ENCODE assay signal across 8 cellular contexts in genomic region chr1:109984190-109984455, GRCh38. TPM values are rescaled to one million over a fixed set of nuclear protein-coding genes. Genes with fewer than 3 reads are reported as not detected.
DNase-seq lines count a peak whose midpoint lies in the region; ATAC-seq, FAIRE-seq and TF ChIP-seq lines count a peak whose summit lies in the region.

No MANE protein-coding gene starts in this region.

- H3K9me3 Mint-ChIP-seq in naive thymus-derived CD8-positive, alpha-beta T cell, result no peaks in the 10 kb centered on the region

- peaks cover 22 to 47% (median 45%) of the 10 kb centered on the region in 4 donors for H3K4me1 Mint-ChIP-seq in naive thymus-derived CD8-positive, alpha-beta T cell

- POLR2A ChIA-PET in naive thymus-derived CD8-positive, alpha-beta T cell (lab: Charles Lee), result interaction anchor here (0.5 to 3.9 kb wide), 20 partner anchors 10 to 563 kb away, joined by 3 to 32 read pairs (median 4); partner anchors contain the start of genes AMPD2, ATXN7L2, CYB561D1 and GNAI3

- peak overlapping the region in 3 of 10 donors; percentile 97 to 99 (median 98) for H3K4me3 Mint-ChIP-seq in naive thymus-derived CD8-positive, alpha-beta T cell

- H3K4me3 ChIP-seq in BE2C (ENCODE audit: low read depth, low read length), result peak overlapping the region; percentile 94
- H3K4me3 ChIP-seq in Loucy (ENCODE audit: low read length, poor library complexity, severe bottlenecking), result peak overlapping the region; percentile 95

- H3K9ac ChIP-seq in Loucy (ENCODE audit: low read depth, low read length, poor library complexity, severe bottlenecking), result peak overlapping the region; percentile 94

- no peak for FAIRE-seq in GM12891 (lab: Jason Lieb, UNC)

- peaks cover 17% of the 10 kb centered on the region for H3K4me1 ChIP-seq in BE2C
- H3K4me1 ChIP-seq in Loucy (ENCODE audit: insufficient read depth, low read length, poor library complexity, severe bottlenecking), result peaks cover 46% of the 10 kb centered on the region

- TF ChIP-seq POLR2A in GM12891 (IDR thresholded peaks at IDR 0.05; ENCODE audit: low read depth, low read length), result no peak

- no peaks in the 10 kb centered on the region for H3F3A ChIP-seq in Loucy (ENCODE audit: low read depth)

- TF ChIP-seq CTCF in BE2C (IDR thresholded peaks at IDR 0.05; ENCODE audit: low read depth, low read length) (no peak), Loucy (conservative IDR thresholded peaks at IDR 0.05; ENCODE audit: low read length) (no peak)

- peaks cover 45% of the 10 kb centered on the region for H3K79me2 ChIP-seq in Loucy (ENCODE audit: insufficient read depth, low read length)

- peaks cover 38% of the 10 kb centered on the region for H4K20me1 ChIP-seq in Loucy (ENCODE audit: insufficient read depth, low read length, poor library complexity, severe bottlenecking)

- H3K9me3 ChIP-seq in BE2C (no peaks in the 10 kb centered on the region), Loucy (ENCODE audit: insufficient read depth, low read depth, low read length) (no peaks in the 10 kb centered on the region)

- H3K9me2 ChIP-seq in Loucy (replicated peaks; ENCODE audit: low read depth, low read length), result no peaks in the 10 kb centered on the region

- peak overlapping the region; percentile 82 for H3K27ac ChIP-seq in caudate nucleus (ENCODE audit: low read depth, low read length)

- peak in 1 of 2 donors; percentile 2 for ATAC-seq in naive thymus-derived CD8-positive, alpha-beta T cell
- ATAC-seq in GM19395 (IDR thresholded peaks at IDR 0.05; ENCODE audit: unreplicated experiment), result no peak

- H3K27me3 ChIP-seq in BE2C (no peaks in the 10 kb centered on the region), Loucy (ENCODE audit: insufficient read depth, low read length, poor library complexity, severe bottlenecking) (peaks cover 6% of the 10 kb centered on the region)

- peak overlapping the region in 8 of 10 donors; percentile 56 to 100 (median 98) for H3K27ac Mint-ChIP-seq in naive thymus-derived CD8-positive, alpha-beta T cell

- peak overlapping the region; percentile 47 for H3K4me2 ChIP-seq in Loucy (ENCODE audit: low read depth, low read length, poor library complexity, severe bottlenecking)

- DNase-seq in BE2C (no peak), caudate nucleus (lab: John Stamatoyannopoulos, UW) (peak in 1 of 61 donors; percentile 51), GM12891 (ENCODE audit: insufficient read length, low spot score) (no peak), NCI-H1417 (lab: John Stamatoyannopoulos, UW) (no peak)
- no peak for DNase-seq in naive thymus-derived CD8-positive, alpha-beta T cell
- no peak for DNase-seq in activated CD4-positive, CD25-positive, alpha-beta regulatory T cell (lab: John Stamatoyannopoulos, UW)

- no peaks in the 10 kb centered on the region; the same call in 1 of the 2 replicates for H3K36me3 ChIP-seq in BE2C
- H3K36me3 ChIP-seq in Loucy (ENCODE audit: insufficient read depth, low read length), result no peaks in the 10 kb centered on the region

- peak overlapping the region; percentile 58 for H2AFZ ChIP-seq in Loucy (ENCODE audit: low read length)

- H3K36me3 Mint-ChIP-seq in naive thymus-derived CD8-positive, alpha-beta T cell, result peaks cover 0 to 5% (median 0%) of the 10 kb centered on the region in 3 donors

- peaks cover 0 to 1% (median 0%) of the 10 kb centered on the region in 5 donors for H3K27me3 Mint-ChIP-seq in naive thymus-derived CD8-positive, alpha-beta T cell

TF ChIP-seq in GM12891, 5 proteins besides CTCF, POLR2A, EP300 and RAD21:
- TF ChIP-seq PAX5 (IDR thresholded peaks at IDR 0.05; ENCODE audit: insufficient read depth, low read length, severe bottlenecking) (no peak), POLR2AphosphoS5 (IDR thresholded peaks at IDR 0.05; ENCODE audit: low read depth, low read length) (no peak), POU2F2 (IDR thresholded peaks at IDR 0.05; ENCODE audit: low read depth, low read length) (no peak), SPI1 (IDR thresholded peaks at IDR 0.05; ENCODE audit: low read depth, low read length) (no peak)

RNA-seq across cellular contexts. Expression of gene AHCYL1, which starts 0.4 kb away (rescaled TPM):
- 69.6 TPM for polyA plus RNA-seq in BE2C (2012; ENCODE audit: insufficient read depth, insufficient read length, low read depth)
- 10 to 100 TPM; 37.8 to 38.1 TPM for total RNA-seq in naive thymus-derived CD8-positive, alpha-beta T cell
- 10 to 100 TPM; 36.8 to 38.6 (median 38.1) TPM for polyA plus RNA-seq in naive thymus-derived CD8-positive, alpha-beta T cell
- polyA plus RNA-seq in GM12891 (2012; ENCODE audit: low read depth, missing spikeins), result 32.7 TPM

RNA-seq across cellular contexts. Expression of gene STRIP1, which starts 50.3 kb away (rescaled TPM):
- 49.2 TPM for polyA plus RNA-seq in BE2C (2012; ENCODE audit: insufficient read depth, insufficient read length, low read depth)
- total RNA-seq in naive thymus-derived CD8-positive, alpha-beta T cell, result 10 to 100 TPM; 75.7 to 86.5 TPM
- polyA plus RNA-seq in naive thymus-derived CD8-positive, alpha-beta T cell, result 10 to 100 TPM; 17.8 to 26.8 (median 18.7) TPM
- polyA plus RNA-seq in GM12891 (2012; ENCODE audit: low read depth, missing spikeins), result 11.1 TPM
